Comparison of ENCODE assay signal across 26 cellular contexts in genomic region chr13:98080280-98080679, GRCh38.
"Had no signal": no experiment of that assay in that cellular context is flagged by ENCODE, and none has a peak within 500 bp of the region (broad histone marks: within the 10 kb centered on the region; RNA-seq: fewer than 3 reads in every experiment).

No MANE protein-coding gene starts in this region.

- H3K4me3 ChIP-seq: heart right ventricle, hepatocyte, left ventricle myocardium inferior, lung, mucosa of descending colon, psoas muscle, right atrium auricular region, skin epidermis, suprapubic skin, thoracic aorta, tibial artery, upper lobe of right lung had no signal

- H3K4me2 ChIP-seq: hepatocyte had no signal

- H3K27ac ChIP-seq: heart right ventricle, hepatocyte, left ventricle myocardium inferior, parathyroid adenoma, psoas muscle, right atrium auricular region, skin epidermis, suprapubic skin, thoracic aorta, tibial artery, upper lobe of right lung had no signal

- H2AFZ ChIP-seq: hepatocyte, parathyroid adenoma had no signal

- H3K9ac ChIP-seq: parathyroid adenoma had no signal

- H3K4me1 ChIP-seq: heart right ventricle, left ventricle myocardium inferior, parathyroid adenoma, psoas muscle, right atrium auricular region, suprapubic skin, tibial artery, upper lobe of right lung had no signal

- H3K27me3 Mint-ChIP-seq: stimulated activated naive B cell treated with anti-CD40 and anti-IgM and Interleukin-4, amounts not matched to agents 10 μg/mL and 1 μg/mL and 100 μg/mL, for 72 hours had no signal

- H3K36me3 Mint-ChIP-seq: memory B cell; natural killer cell treated with Interleukin-12 subunit alpha and Interleukin-12 subunit beta and Interleukin-15 and Interleukin-18, amount 100 ng/mL, for 72 hours had no signal

- H3K9me3 ChIP-seq: left ventricle myocardium inferior, mucosa of descending colon, psoas muscle, right atrium auricular region, suprapubic skin, thoracic aorta, tibial artery, upper lobe of right lung had no signal

- ATAC-seq: heart right ventricle; mucosa of descending colon; naive thymus-derived CD4-positive, alpha-beta T cell; natural killer cell treated with Interleukin-12 subunit alpha and Interleukin-12 subunit beta and Interleukin-15 and Interleukin-18, amount 100 ng/mL, for 72 hours; psoas muscle; sciatic nerve; stimulated activated naive B cell treated with anti-CD40 and anti-IgM and Interleukin-4, amounts not matched to agents 10 μg/mL and 1 μg/mL and 100 μg/mL, for 72 hours; stimulated activated naive CD8-positive, alpha-beta T cell treated with anti-CD3 and anti-CD28 coated beads, Interleukin-15, Interleukin-2, amounts not matched to agents 100 U/mL and 50 U/mL, for 24 hours; upper lobe of right lung had no signal

- H3K4me3 Mint-ChIP-seq: memory B cell; naive thymus-derived CD4-positive, alpha-beta T cell; natural killer cell treated with Interleukin-12 subunit alpha and Interleukin-12 subunit beta and Interleukin-15 and Interleukin-18, amount 100 ng/mL, for 72 hours; stimulated activated naive B cell treated with anti-CD40 and anti-IgM and Interleukin-4, amounts not matched to agents 10 μg/mL and 1 μg/mL and 100 μg/mL, for 72 hours had no signal

- H3K36me3 ChIP-seq: heart right ventricle, left ventricle myocardium inferior, right atrium auricular region, suprapubic skin, thoracic aorta, tibial artery, upper lobe of right lung had no signal

- H3K4me1 Mint-ChIP-seq: memory B cell; naive thymus-derived CD4-positive, alpha-beta T cell; stimulated activated naive B cell treated with anti-CD40 and anti-IgM and Interleukin-4, amounts not matched to agents 10 μg/mL and 1 μg/mL and 100 μg/mL, for 72 hours had no signal

- DNase-seq: heart right ventricle; left ventricle myocardium inferior; midbrain; mucosa of descending colon; naive thymus-derived CD4-positive, alpha-beta T cell; nucleus accumbens; psoas muscle; stimulated activated CD4-positive, alpha-beta T cell treated with anti-CD3 and anti-CD28 coated beads, Interleukin-12 subunit alpha, Interleukin-12 subunit beta, amount 100 ng/mL, for 4 hours; stimulated activated CD4-positive, alpha-beta T cell treated with anti-CD3 and anti-CD28 coated beads, Interleukin-15, amount 100 ng/mL, for 24 hours; stimulated activated CD4-positive, alpha-beta T cell treated with anti-CD3 and anti-CD28 coated beads, Interleukin-2, amount 100 ng/mL, for 24 hours; stimulated activated CD4-positive, alpha-beta T cell treated with anti-CD3 and anti-CD28 coated beads, Interleukin-4, amount 100 ng/mL, for 1 hour; stimulated activated naive B cell treated with anti-CD40 and anti-IgM and Interleukin-4, amounts not matched to agents 10 μg/mL and 1 μg/mL and 100 μg/mL, for 72 hours; stimulated activated naive CD8-positive, alpha-beta T cell treated with anti-CD3 and anti-CD28 coated beads, Interleukin-15, Interleukin-2, amounts not matched to agents 100 U/mL and 50 U/mL, for 24 hours; tibial artery; trophoblast cell; upper lobe of right lung had no signal

- H3K27me3 ChIP-seq: heart right ventricle, hepatocyte, right atrium auricular region, suprapubic skin, upper lobe of right lung had no signal

- H3K27ac Mint-ChIP-seq: memory B cell; naive thymus-derived CD4-positive, alpha-beta T cell; natural killer cell treated with Interleukin-12 subunit alpha and Interleukin-12 subunit beta and Interleukin-15 and Interleukin-18, amount 100 ng/mL, for 72 hours; stimulated activated naive B cell treated with anti-CD40 and anti-IgM and Interleukin-4, amounts not matched to agents 10 μg/mL and 1 μg/mL and 100 μg/mL, for 72 hours had no signal
